ENCODE assay signal across 8 cellular contexts in the genomic region with DNA sequence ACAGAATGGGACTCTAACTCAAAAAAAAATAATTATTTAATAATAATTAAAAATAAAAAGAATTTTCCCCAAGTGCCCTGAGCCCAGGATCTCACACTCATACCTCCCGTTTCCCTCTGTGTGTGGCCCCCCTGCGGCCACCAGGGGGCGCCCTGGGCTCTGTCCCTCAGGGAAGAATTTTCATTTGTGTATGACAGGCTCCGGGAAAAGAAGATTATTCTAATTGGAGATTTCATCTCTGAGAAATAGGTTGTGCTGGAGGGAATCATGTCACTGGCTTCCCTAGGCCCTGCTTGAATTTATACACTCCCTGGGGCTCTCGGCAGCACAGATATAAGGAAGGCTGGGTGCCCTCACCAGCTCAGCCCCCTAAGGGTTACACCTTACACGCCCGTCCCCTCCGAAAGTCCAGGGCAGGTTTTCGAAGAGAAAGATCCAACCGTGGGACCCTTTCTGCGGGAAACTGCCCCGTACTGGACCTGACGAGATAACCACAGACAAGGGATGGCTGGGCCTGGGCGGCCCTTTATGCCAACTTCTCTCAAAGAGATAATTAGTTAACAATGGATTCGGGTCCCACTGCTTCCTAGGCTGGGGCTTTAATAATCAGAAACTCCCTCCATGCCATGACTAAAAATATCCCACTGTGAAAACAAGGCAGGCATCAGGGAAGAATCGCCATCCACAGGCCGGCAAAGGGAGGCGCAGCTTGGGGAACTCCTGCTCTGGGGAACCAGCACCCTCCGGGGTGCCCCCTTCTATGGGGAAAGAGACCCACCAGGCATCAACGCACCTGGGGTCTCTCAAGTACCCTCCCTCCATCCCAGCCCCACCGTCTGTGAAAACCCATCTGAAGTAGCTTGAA.
DNase-seq lines count a peak whose midpoint lies in the region; ATAC-seq and TF ChIP-seq lines count a peak whose summit lies in the region.

No MANE protein-coding gene starts in this region.

- ATAC-seq in GM19467 (IDR thresholded peaks at IDR 0.05; ENCODE audit: unreplicated experiment) = no peak

- TF ChIP-seq CTCF in SK-N-SH (IDR thresholded peaks at IDR 0.05) (peak; percentile 93), thyroid gland (IDR thresholded peaks at IDR 0.05) (peak; percentile 74 to 99 (median 92))

- H2AK5ac ChIP-seq in trophoblast cell (ENCODE audit: low read length) = no peak overlapping the region

- H3K9ac ChIP-seq in SK-N-SH = no peak overlapping the region
- no peak overlapping the region for H3K9ac ChIP-seq in trophoblast cell (ENCODE audit: low read length)

- H2BK120ac ChIP-seq in trophoblast cell (ENCODE audit: insufficient read depth, low read length, poor library complexity) = no peak overlapping the region

- H3K27ac Mint-ChIP-seq in activated naive CD4-positive, alpha-beta T cell treated with anti-CD3 and anti-CD28 coated beads for 36 hours = no peak overlapping the region

- no peak overlapping the region for H2BK5ac ChIP-seq in trophoblast cell (ENCODE audit: low read depth, low read length, poor library complexity)

- peak overlapping the region; percentile 52; the same call in 1 of the 2 replicates for H3K4me2 ChIP-seq in SK-N-SH
- H3K4me2 ChIP-seq in trophoblast cell (ENCODE audit: low read length) = no peak overlapping the region

- peak; percentile 70 for TF ChIP-seq RAD21 in SK-N-SH (IDR thresholded peaks at IDR 0.05; ENCODE audit: low read length)

- H3K9me3 Mint-ChIP-seq in activated naive CD4-positive, alpha-beta T cell treated with anti-CD3 and anti-CD28 coated beads for 36 hours = no peaks in the 10 kb centered on the region

- H3K4me3 Mint-ChIP-seq in activated naive CD4-positive, alpha-beta T cell treated with anti-CD3 and anti-CD28 coated beads for 36 hours = no peak overlapping the region

- H3K9me3 ChIP-seq in SK-N-SH = no peaks in the 10 kb centered on the region
- H3K9me3 ChIP-seq in trophoblast cell (ENCODE audit: insufficient read depth, low read depth, low read length) = no peaks in the 10 kb centered on the region
- no peaks in the 10 kb centered on the region for H3K9me3 ChIP-seq in thyroid gland

- peaks cover 4 to 5% of the 10 kb centered on the region in 2 experiments; a peak in 2 of 4 replicates for H3K4me1 ChIP-seq in SK-N-SH (ENCODE audit: control insufficient read depth in 1 of 2, insufficient read depth in 2 of 2, low read depth in 1 of 2, low read length in 1 of 2)
- H3K4me1 ChIP-seq in trophoblast cell (ENCODE audit: control insufficient read depth in 1 of 2, insufficient read depth in 2 of 2, low read length in 2 of 2) = no peaks in the 10 kb centered on the region
- peaks cover 3 to 6% of the 10 kb centered on the region in 2 donors for H3K4me1 ChIP-seq in thyroid gland

- H3F3A ChIP-seq in SK-N-SH (replicated peaks; ENCODE audit: insufficient read depth) = peaks cover 8% of the 10 kb centered on the region

- H3K79me2 ChIP-seq in SK-N-SH (ENCODE audit: insufficient read depth) = no peaks in the 10 kb centered on the region
- H3K79me2 ChIP-seq in trophoblast cell (ENCODE audit: control insufficient read depth, insufficient read depth, low read length, poor library complexity) = no peaks in the 10 kb centered on the region

- H3K36me3 ChIP-seq in SK-N-SH (replicated peaks in 1 of 2; ENCODE audit: control insufficient read depth in 1 of 2, insufficient read depth in 2 of 2, low read length in 1 of 2) (no peaks in the 10 kb centered on the region), trophoblast cell (ENCODE audit: control insufficient read depth in 1 of 2, insufficient read depth in 2 of 2, low read length in 2 of 2) (peaks cover 3 to 4% of the 10 kb centered on the region in 2 experiments), thyroid gland (no peaks in the 10 kb centered on the region)

- no peak overlapping the region for H2BK12ac ChIP-seq in trophoblast cell (ENCODE audit: low read length)

- H3K23ac ChIP-seq in trophoblast cell (ENCODE audit: low read length) = no peak overlapping the region

- H3K4me3 ChIP-seq in SK-N-SH (ENCODE audit: low read depth in 2 of 2, low read length in 1 of 2) (peak overlapping the region in 1 of 2 experiments; percentile 54; a peak in 1 of 4 replicates), trophoblast cell (ENCODE audit: low read depth, low read length) (no peak overlapping the region), thyroid gland (replicated peaks in 1 of 3) (no peak overlapping the region)

- no peaks in the 10 kb centered on the region for H3K9me2 ChIP-seq in SK-N-SH

- H4K91ac ChIP-seq in trophoblast cell (ENCODE audit: low read depth, low read length) = no peak overlapping the region

- no peak for TF ChIP-seq POLR2A in thyroid gland (IDR thresholded peaks at IDR 0.05)

- intact Hi-C loops in activated naive CD4-positive, alpha-beta T cell treated with anti-CD3 and anti-CD28 coated beads for 36 hours (cut with micrococcal nuclease) = loop anchor here (1.0 kb wide), 3 partner anchors 34 to 182 kb away; no protein-coding TSS in a partner anchor
- intact Hi-C loops in thyroid gland (cut with DNase I) = no loop called here

- no peaks in the 10 kb centered on the region for H3K27me3 Mint-ChIP-seq in activated naive CD4-positive, alpha-beta T cell treated with anti-CD3 and anti-CD28 coated beads for 36 hours (ENCODE audit: low read depth)

- POLR2A ChIA-PET in SK-N-SH (lab: Yijun Ruan, JAX) = no interaction called here

- H3K18ac ChIP-seq in trophoblast cell (ENCODE audit: low read length) = no peak overlapping the region

- no peak overlapping the region for H3K14ac ChIP-seq in trophoblast cell (ENCODE audit: low read length)

- 30% methylated on average over 19 of the region's 21 CpGs for whole genome bisulfite sequencing in SK-N-SH (ENCODE audit: low lambda C conversion rate)
- no CpG with 5 or more reads among the region's 21 CpGs for WGBS in trophoblast cell (ENCODE audit: extremely low coverage, insufficient coverage, insufficient read length)
- 26 to 28% methylated on average over 8 to 20 of the region's 21 CpGs for WGBS in thyroid gland, 2 donors

- TF ChIP-seq EP300 in SK-N-SH (IDR thresholded peaks at IDR 0.05; ENCODE audit: borderline replicate concordance in 1 of 2, low read depth in 1 of 2, low read length in 1 of 2) = no peak

- DNase-seq in ELR (ENCODE audit: low read depth) = peak; percentile 72
- DNase-seq in M059J (ENCODE audit: low read depth) = peak; percentile 60
- peak; percentile 90 for DNase-seq in SK-N-SH
- DNase-seq in activated naive CD4-positive, alpha-beta T cell treated with anti-CD3 and anti-CD28 coated beads for 36 hours = peak; percentile 83
- DNase-seq in glomerular visceral epithelial cell (ENCODE audit: extremely low spot score) = peak; percentile 75
- peak; percentile 71 to 92 for DNase-seq in trophoblast cell
- DNase-seq in thyroid gland = peak; percentile 80 to 87

- no peaks in the 10 kb centered on the region for H4K20me1 ChIP-seq in SK-N-SH (ENCODE audit: insufficient read depth)

- no peaks in the 10 kb centered on the region for H3K36me3 Mint-ChIP-seq in activated naive CD4-positive, alpha-beta T cell treated with anti-CD3 and anti-CD28 coated beads for 36 hours (ENCODE audit: low read depth)

- no peak overlapping the region for H4K12ac ChIP-seq in trophoblast cell (ENCODE audit: low read depth, low read length)

- no peaks in the 10 kb centered on the region for H3K27me3 ChIP-seq in SK-N-SH (ENCODE audit: insufficient read depth)
- no peaks in the 10 kb centered on the region for H3K27me3 ChIP-seq in trophoblast cell (ENCODE audit: insufficient read depth, low read length)
- no peaks in the 10 kb centered on the region for H3K27me3 ChIP-seq in thyroid gland

- H2AFZ ChIP-seq in SK-N-SH (ENCODE audit: low read depth) = 0 out of 2 replicates have a peak overlapping the region, but pooled peaks have one; percentile 60
- no peak overlapping the region for H2AFZ ChIP-seq in trophoblast cell (ENCODE audit: insufficient read depth, low read length, poor library complexity)

- H3K79me1 ChIP-seq in trophoblast cell (ENCODE audit: low read length) = no peaks in the 10 kb centered on the region

- CTCF ChIA-PET in SK-N-SH (lab: Yijun Ruan, JAX) = interaction anchor here (0.5 to 3.5 kb wide), 38 partner anchors 10 to 547 kb away, joined by 3 to 24 read pairs (median 4); partner anchors contain the start of genes MORN3 and ORAI1
- CTCF ChIA-PET in activated naive CD4-positive, alpha-beta T cell treated with anti-CD3 and anti-CD28 coated beads for 36 hours (lab: Charles Lee) = interaction anchor here (0.5 to 5.8 kb wide), 23 partner anchors 9 to 575 kb away, joined by 3 to 32 read pairs (median 5); partner anchors contain the start of gene MORN3

- H4K8ac ChIP-seq in trophoblast cell (ENCODE audit: low read depth, low read length) = no peak overlapping the region

- no peak overlapping the region for H3K4ac ChIP-seq in trophoblast cell (ENCODE audit: low read depth, low read length)

- peaks cover 9% of the 10 kb centered on the region for H3K4me1 Mint-ChIP-seq in activated naive CD4-positive, alpha-beta T cell treated with anti-CD3 and anti-CD28 coated beads for 36 hours (ENCODE audit: low read depth)

- H3K27ac ChIP-seq in SK-N-SH (ENCODE audit: low read depth in 2 of 2, low read length in 1 of 2) (peak overlapping the region; percentile 2 to 45; a peak in 1 of 4 replicates), trophoblast cell (ENCODE audit: low read depth, low read length) (no peak overlapping the region), thyroid gland (peak overlapping the region in 1 of 3 donors; percentile 3)

TF ChIP-seq in SK-N-SH, 30 proteins besides CTCF, POLR2A, EP300 and RAD21 (continues in another document):
- TF ChIP-seq SMC3 (IDR thresholded peaks at IDR 0.05; ENCODE audit: low read depth, low read length) (peak; percentile 69), SIN3A (IDR thresholded peaks at IDR 0.05; ENCODE audit: borderline replicate concordance, low read depth, low read length) (peak; percentile 62; the same call in 1 of the 2 replicates)
- TF ChIP-seq, protein P1, sequence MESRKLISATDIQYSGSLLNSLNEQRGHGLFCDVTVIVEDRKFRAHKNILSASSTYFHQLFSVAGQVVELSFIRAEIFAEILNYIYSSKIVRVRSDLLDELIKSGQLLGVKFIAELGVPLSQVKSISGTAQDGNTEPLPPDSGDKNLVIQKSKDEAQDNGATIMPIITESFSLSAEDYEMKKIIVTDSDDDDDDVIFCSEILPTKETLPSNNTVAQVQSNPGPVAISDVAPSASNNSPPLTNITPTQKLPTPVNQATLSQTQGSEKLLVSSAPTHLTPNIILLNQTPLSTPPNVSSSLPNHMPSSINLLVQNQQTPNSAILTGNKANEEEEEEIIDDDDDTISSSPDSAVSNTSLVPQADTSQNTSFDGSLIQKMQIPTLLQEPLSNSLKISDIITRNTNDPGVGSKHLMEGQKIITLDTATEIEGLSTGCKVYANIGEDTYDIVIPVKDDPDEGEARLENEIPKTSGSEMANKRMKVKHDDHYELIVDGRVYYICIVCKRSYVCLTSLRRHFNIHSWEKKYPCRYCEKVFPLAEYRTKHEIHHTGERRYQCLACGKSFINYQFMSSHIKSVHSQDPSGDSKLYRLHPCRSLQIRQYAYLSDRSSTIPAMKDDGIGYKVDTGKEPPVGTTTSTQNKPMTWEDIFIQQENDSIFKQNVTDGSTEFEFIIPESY (IDR thresholded peaks at IDR 0.05; ENCODE audit: borderline replicate concordance, low read depth) = no peak
